In genomic region chr16:16010194-16010593, GRCh38 we compare ENCODE assay signal across 22 cellular contexts.
DNase-seq lines count a peak whose midpoint lies in the region; ATAC-seq, FAIRE-seq and TF ChIP-seq lines count a peak whose summit lies in the region.
"Had no signal": no experiment of that assay in that cellular context is flagged by ENCODE, and none has a peak within 500 bp of the region (broad histone marks: within the 10 kb centered on the region; RNA-seq: fewer than 3 reads in every experiment).

No MANE protein-coding gene starts in this region.

- H2BK120ac ChIP-seq in H9 (ENCODE audit: low read depth, low read length, poor library complexity, severe bottlenecking) = no peak overlapping the region

- peaks cover 65% of the 10 kb centered on the region for H3K4me1 ChIP-seq in A549
- H3K4me1 ChIP-seq in BLaER1 treated with 17β-estradiol and CSF1 and Interleukin-3, amounts not matched to agents 10 nM and 100 nM = peaks cover 43 to 89% (median 77%) of the 10 kb centered on the region in 10 experiments
- peaks cover 0 to 38% (median 28%) of the 10 kb centered on the region in 6 donors for H3K4me1 ChIP-seq in spleen
- H3K4me1 ChIP-seq in H9 (ENCODE audit: insufficient read depth, low read length) = no peaks in the 10 kb centered on the region
- no peaks in the 10 kb centered on the region for H3K4me1 ChIP-seq in aorta (ENCODE audit: control insufficient read depth in 1 of 2, insufficient read depth in 2 of 2, low read length in 2 of 2)

- H2BK5ac ChIP-seq in H9 (ENCODE audit: insufficient read length, low read length) = no peak overlapping the region

- no peak for TF ChIP-seq POLR2A in A549 (IDR thresholded peaks at IDR 0.05; ENCODE audit: low read length)
- TF ChIP-seq POLR2A in spleen (IDR thresholded peaks at IDR 0.05) = no peak

- H3K27ac Mint-ChIP-seq in T-helper 17 cell = peak overlapping the region; percentile 79
- H3K27ac Mint-ChIP-seq in naive B cell = peak overlapping the region in 4 of 6 donors; percentile 51 to 63 (median 54)
- H3K27ac Mint-ChIP-seq in H9 = no peak overlapping the region
- H3K27ac Mint-ChIP-seq: CD8-positive, alpha-beta T cell had no signal

- CTCF ChIA-PET in A549 (lab: Yijun Ruan, JAX) = interaction anchor here (0.6 to 1.8 kb wide), 3 partner anchors 11 to 15 kb away, joined by 3 to 6 read pairs (median 4); no protein-coding TSS in a partner anchor

- no peak for TF ChIP-seq CTCF in A549 (IDR thresholded peaks at IDR 0.05)
- TF ChIP-seq CTCF in spleen (IDR thresholded peaks at IDR 0.05 in 8 of 11, conservative IDR thresholded peaks at IDR 0.05 in 3 of 11) = no peak
- no peak for TF ChIP-seq CTCF in H9 (conservative IDR thresholded peaks at IDR 0.05)

- no peaks in the 10 kb centered on the region for H3K27me3 Mint-ChIP-seq in T-helper 17 cell
- H3K27me3 Mint-ChIP-seq in naive B cell = no peaks in the 10 kb centered on the region
- no peaks in the 10 kb centered on the region; the same call in 1 of the 2 replicates for H3K27me3 Mint-ChIP-seq in H9 (ENCODE audit: low read depth)

- no peak for DNase-seq in A549 (ENCODE audit: low read depth in 1 of 2, low spot score in 1 of 2)
- DNase-seq in T-helper 17 cell = no peak
- no peak for DNase-seq in naive B cell
- DNase-seq in spleen = no peak
- no peak for DNase-seq in H9
- DNase-seq in aorta = no peak
- DNase-seq: ACHN; AML-193; CD8-positive, alpha-beta T cell; DND-41; HCEC 1CT; MG63; NCI-H1092; NCI-H146; NCI-H2081; NCI-H510A treated with DMSO at 0.1 percent for 48 hours; NCI-H82; SHP77 treated with DMSO at 0.1 percent for 48 hours had no signal

- no peaks in the 10 kb centered on the region for H3K23me2 ChIP-seq in H9 (ENCODE audit: insufficient read length, low read depth, low read length, poor library complexity, severe bottlenecking)

- no peak for FAIRE-seq in A549 (lab: Jason Lieb, UNC)
- FAIRE-seq: G401.6 had no signal

- H3K9me3 ChIP-seq in A549 (no peaks in the 10 kb centered on the region), T-helper 17 cell (ENCODE audit: control insufficient read depth, low read length, poor library complexity, severe bottlenecking) (no peaks in the 10 kb centered on the region), spleen (no peaks in the 10 kb centered on the region), H9 (ENCODE audit: control insufficient read depth, low read depth, low read length) (no peaks in the 10 kb centered on the region), aorta (ENCODE audit: control insufficient read depth, low read length) (no peaks in the 10 kb centered on the region)
- peaks cover 0 to 3% (median 0%) of the 10 kb centered on the region in 11 experiments; a peak in 2 of 22 replicates for H3K9me3 ChIP-seq in BLaER1 treated with 17β-estradiol and CSF1 and Interleukin-3, amounts not matched to agents 10 nM and 100 nM (replicated peaks in 1 of 11)
- H3K9me3 ChIP-seq: MG63 had no signal

- no peak overlapping the region for H2AFZ ChIP-seq in H9 (ENCODE audit: low read length)

- H3K4me3 ChIP-seq in A549 = no peak overlapping the region
- H3K4me3 ChIP-seq in BLaER1 treated with 17β-estradiol and CSF1 and Interleukin-3, amounts not matched to agents 10 nM and 100 nM = no peak overlapping the region
- H3K4me3 ChIP-seq in spleen = no peak overlapping the region
- H3K4me3 ChIP-seq in aorta (ENCODE audit: low read length in 2 of 2) = no peak overlapping the region
- H3K4me3 ChIP-seq: MG63 had no signal

- POLR2A ChIA-PET in A549 (lab: Yijun Ruan, JAX) = interaction anchor here (0.6 kb wide), 1 partner anchor 70 kb away, joined by 5 read pairs; no protein-coding TSS in a partner anchor

- peaks cover 9% of the 10 kb centered on the region for H3K4me1 Mint-ChIP-seq in T-helper 17 cell
- H3K4me1 Mint-ChIP-seq in naive B cell = peaks cover 33 to 40% (median 39%) of the 10 kb centered on the region in 3 donors
- H3K4me1 Mint-ChIP-seq in H9 = no peaks in the 10 kb centered on the region

- H3K4me2 ChIP-seq in A549 = no peak overlapping the region
- H3K4me2 ChIP-seq in BLaER1 treated with 17β-estradiol and CSF1 and Interleukin-3, amounts not matched to agents 10 nM and 100 nM = peak overlapping the region in 8 of 11 experiments; percentile 20 to 88 (median 70); a peak in 11 of 22 replicates
- no peak overlapping the region for H3K4me2 ChIP-seq in H9 (ENCODE audit: insufficient read depth, insufficient read length, low read length)

- H3K18ac ChIP-seq in H9 (ENCODE audit: insufficient read length, low read depth, low read length) = no peak overlapping the region

- H2BK20ac ChIP-seq in H9 (ENCODE audit: low read depth, low read length, poor library complexity, severe bottlenecking) = no peak overlapping the region

- H2BK12ac ChIP-seq in H9 (ENCODE audit: insufficient read length, low read depth, low read length) = no peak overlapping the region

- peaks cover 0 to 36% (median 13%) of the 10 kb centered on the region in 11 experiments; a peak in 12 of 22 replicates for H4K20me1 ChIP-seq in BLaER1 treated with 17β-estradiol and CSF1 and Interleukin-3, amounts not matched to agents 10 nM and 100 nM
- H4K20me1 ChIP-seq in H9 (ENCODE audit: control insufficient read depth, insufficient read depth, insufficient read length) = no peaks in the 10 kb centered on the region

- peak overlapping the region in 1 of 2 experiments; percentile 95; a peak in 3 of 6 replicates for H3K27ac ChIP-seq in A549
- H3K27ac ChIP-seq in BLaER1 treated with 17β-estradiol and CSF1 and Interleukin-3, amounts not matched to agents 10 nM and 100 nM = no peak overlapping the region; a peak in 1 of 22 replicates
- H3K27ac ChIP-seq in spleen = no peak overlapping the region
- H3K27ac ChIP-seq in H9 (ENCODE audit: insufficient read length, low read depth, low read length) = no peak overlapping the region
- no peak overlapping the region for H3K27ac ChIP-seq in aorta (ENCODE audit: low read depth in 1 of 2, low read length in 2 of 2)

- H3K56ac ChIP-seq in H9 (ENCODE audit: insufficient read length, low read depth, low read length) = no peak overlapping the region

- H2BK15ac ChIP-seq in H9 (ENCODE audit: low read depth, low read length) = no peak overlapping the region

- H3K4me3 Mint-ChIP-seq in T-helper 17 cell = no peak overlapping the region
- no peak overlapping the region for H3K4me3 Mint-ChIP-seq in naive B cell
- H3K4me3 Mint-ChIP-seq in H9 = no peak overlapping the region
- H3K4me3 Mint-ChIP-seq: CD8-positive, alpha-beta T cell had no signal

- H2AK5ac ChIP-seq in H9 (ENCODE audit: insufficient read length, low read length) = no peak overlapping the region

- no peaks in the 10 kb centered on the region for H3K79me2 ChIP-seq in H9 (ENCODE audit: insufficient read depth, low read length)

- H3K36me3 ChIP-seq in BLaER1 treated with 17β-estradiol and CSF1 and Interleukin-3, amounts not matched to agents 10 nM and 100 nM = peaks cover 39 to 54% (median 47%) of the 10 kb centered on the region in 11 experiments
- H3K36me3 ChIP-seq in spleen (peaks cover 0 to 67% (median 45%) of the 10 kb centered on the region in 6 donors), aorta (ENCODE audit: control insufficient read depth in 1 of 2, insufficient read depth in 2 of 2, low read length in 1 of 2) (peaks cover 0 to 2% of the 10 kb centered on the region in 2 donors)

- peaks cover 3% of the 10 kb centered on the region for H3K79me1 ChIP-seq in H9 (ENCODE audit: insufficient read depth, low read depth, low read length, poor library complexity, severe bottlenecking)

- H3T11ph ChIP-seq in H9 (ENCODE audit: low read length) = no peak overlapping the region

- no peak overlapping the region for H4K91ac ChIP-seq in H9 (ENCODE audit: insufficient read length, low read depth, low read length)

- H3K23ac ChIP-seq in H9 (ENCODE audit: insufficient read length, low read depth, low read length) = no peak overlapping the region

- no peak overlapping the region for H3K14ac ChIP-seq in H9 (ENCODE audit: insufficient read depth, low read length)

- no peak overlapping the region for H4K8ac ChIP-seq in H9 (replicated peaks; ENCODE audit: insufficient read length, low read depth, low read length)

- H3K27me3 ChIP-seq in BLaER1 treated with 17β-estradiol and CSF1 and Interleukin-3, amounts not matched to agents 10 nM and 100 nM = no peaks in the 10 kb centered on the region
- H3K27me3 ChIP-seq in spleen (replicated peaks in 1 of 7) (no peaks in the 10 kb centered on the region), H9 (ENCODE audit: insufficient read depth, low read length) (no peaks in the 10 kb centered on the region), aorta (ENCODE audit: control insufficient read depth in 1 of 2, insufficient read depth in 2 of 2, low read length in 1 of 2) (no peaks in the 10 kb centered on the region)
- H3K27me3 ChIP-seq: MG63 had no signal

- TF ChIP-seq RAD21 in A549 (conservative IDR thresholded peaks at IDR 0.05 in 1 of 2, IDR thresholded peaks at IDR 0.05 in 1 of 2) = no peak

- H3K9me3 Mint-ChIP-seq in naive B cell (peaks cover 0 to 6% (median 0%) of the 10 kb centered on the region in 7 donors), H9 (no peaks in the 10 kb centered on the region)
- H3K9me3 Mint-ChIP-seq: CD8-positive, alpha-beta T cell had no signal

- ATAC-seq in A549 (no peak), T-helper 17 cell (no peak), naive B cell (ENCODE audit: low read depth in 2 of 2) (no peak), HG03439 (IDR thresholded peaks at IDR 0.05; ENCODE audit: unreplicated experiment) (no peak), aorta (ENCODE audit: low FRiP score) (no peak)
- ATAC-seq: CD8-positive, alpha-beta T cell; SK-N-SH treated with all-trans-retinoic acid at 6 μM for 48 hours had no signal

- H3K9ac ChIP-seq in BLaER1 treated with 17β-estradiol and CSF1 and Interleukin-3, amounts not matched to agents 10 nM and 100 nM = no peak overlapping the region
- no peak overlapping the region for H3K9ac ChIP-seq in H9 (ENCODE audit: extremely low read depth, insufficient read length, low read length)

- no peak overlapping the region for H3K4ac ChIP-seq in H9 (ENCODE audit: low read depth, low read length)

- intact Hi-C loops in spleen (cut with DNase I; ENCODE audit: low total_unique reads) = no loop called here
- intact Hi-C loops in aorta (cut with DNase I) = loop anchor here in 1 of 2 donors (10.0 kb wide), 1 partner anchor 55 kb away; no protein-coding TSS in a partner anchor

- no peak for TF ChIP-seq EP300 in A549 (IDR thresholded peaks at IDR 0.05)

- H3K36me3 Mint-ChIP-seq in T-helper 17 cell (ENCODE audit: low read depth) (peaks cover 2% of the 10 kb centered on the region), naive B cell (peaks cover 0 to 9% of the 10 kb centered on the region in 2 donors), H9 (ENCODE audit: insufficient read depth in 1 of 3, low read depth in 3 of 3) (peaks cover 15 to 53% (median 37%) of the 10 kb centered on the region in 3 experiments; a peak in 6 of 7 replicates)

- H4K5ac ChIP-seq in H9 (ENCODE audit: insufficient read length, low read depth, low read length) = no peak overlapping the region

- WGBS in A549 (ENCODE audit: missing lambda C conversion rate) = 92% methylated on average over 3 of the region's 3 CpGs
- 85 to 95% (median 91%) methylated on average over 3 of the region's 3 CpGs for WGBS in spleen, 5 donors
- no CpG with 5 or more reads among the region's 3 CpGs for WGBS in H9 (ENCODE audit: extremely low coverage, insufficient read length, low lambda C conversion rate)
- WGBS in aorta, 2 donors = 95 to 97% methylated on average over 3 of the region's 3 CpGs

TF ChIP-seq in A549, 52 proteins besides CTCF, POLR2A, EP300 and RAD21:
- TF ChIP-seq ESRRA (IDR thresholded peaks at IDR 0.05; ENCODE audit: borderline replicate concordance, low read length) = no peak
- TF ChIP-seq ZFP36 (IDR thresholded peaks at IDR 0.05; ENCODE audit: borderline replicate concordance, partially characterized antibody) = peak; percentile 76

Comparison
In these comparisons a context has a peak if more than half of its experiments do, and no peak if none do; other contexts are left out.
1. H3K4me2 ChIP-seq: peak in BLaER1 treated with 17β-estradiol and CSF1 and Interleukin-3, amounts not matched to agents 10 nM and 100 nM (8 of 11); none in A549 (single experiment) and H9 (single experiment).
2. H3K27ac Mint-ChIP-seq: peak in T-helper 17 cell (single experiment) and naive B cell (4 of 6); none in H9 (0 of 3).